In the genomic region with DNA sequence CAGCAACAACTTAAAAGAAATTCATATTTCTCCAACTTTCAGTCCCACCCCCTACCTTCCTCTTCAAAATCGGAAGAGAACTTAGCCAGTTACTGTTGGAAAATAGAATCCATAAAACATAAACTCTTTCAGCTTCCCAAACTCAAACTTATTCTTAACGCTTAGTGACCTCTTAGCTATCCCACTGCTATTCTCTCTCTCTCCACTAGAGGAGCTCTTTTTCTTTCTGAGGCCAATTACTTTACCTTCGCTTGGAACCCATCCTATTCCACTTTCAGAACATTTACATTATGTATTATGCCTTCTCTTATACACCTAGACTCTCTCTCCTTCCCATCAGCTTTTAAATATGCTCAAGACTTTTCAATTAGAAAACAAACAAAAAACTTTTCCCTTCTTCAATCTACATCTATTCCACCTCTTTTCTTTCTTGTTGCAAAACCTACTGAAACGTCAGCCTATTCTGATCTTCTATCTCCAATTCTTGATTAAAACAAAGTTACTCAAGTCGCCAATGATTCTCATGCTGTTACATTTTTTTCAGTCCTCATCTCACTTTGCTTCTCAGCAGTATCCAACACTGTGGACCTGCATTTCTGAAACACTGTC, we compare ENCODE assay signal across 9 cellular contexts. TPM values are rescaled to one million over a fixed set of nuclear protein-coding genes. Genes with fewer than 3 reads are reported as not detected.
A peak's percentile ranks its signal among the peaks of the same experiment; 100 is the strongest.
DNase-seq lines count a peak whose midpoint lies in the region; ATAC-seq and TF ChIP-seq lines count a peak whose summit lies in the region.
"Had no signal": no experiment of that assay in that cellular context is flagged by ENCODE, and none has a peak within 500 bp of the region (broad histone marks: within the 10 kb centered on the region; RNA-seq: fewer than 3 reads in every experiment).

No MANE protein-coding gene starts in this region.

- no peaks in the 10 kb centered on the region for H3K9me3 ChIP-seq in Peyer's patch
- H3K9me3 ChIP-seq: BLaER1 had no signal

- H3K4me1 ChIP-seq in Peyer's patch, result no peaks in the 10 kb centered on the region
- H3K4me1 ChIP-seq: BLaER1 had no signal

- no peaks in the 10 kb centered on the region for H3K36me3 ChIP-seq in Peyer's patch
- H3K36me3 ChIP-seq: BLaER1 had no signal

- TF ChIP-seq CTCF in Peyer's patch (IDR thresholded peaks at IDR 0.05) (peak; percentile 63 to 88 (median 84)), retinal pigment epithelial cell (conservative IDR thresholded peaks at IDR 0.05; ENCODE audit: low read depth, low read length) (peak; percentile 92)

- peak; percentile 58 for ATAC-seq in HG03378 (IDR thresholded peaks at IDR 0.05; ENCODE audit: unreplicated experiment)
- peak; percentile 45 for ATAC-seq in esophagus mucosa
- ATAC-seq in HG02623 (IDR thresholded peaks at IDR 0.05; ENCODE audit: unreplicated experiment), result no peak

- H3K27me3 ChIP-seq in Peyer's patch, result no peaks in the 10 kb centered on the region
- H3K27me3 ChIP-seq: BLaER1 had no signal

- H3K27ac ChIP-seq in Peyer's patch, result no peak overlapping the region
- H3K27ac ChIP-seq: BLaER1 had no signal

- peak; percentile 27 for DNase-seq in NCI-H1436 (lab: John Stamatoyannopoulos, UW)
- DNase-seq in NCI-H1436 treated with DMSO at 0.1 percent for 48 hours (lab: John Stamatoyannopoulos, UW), result no peak
- no peak for DNase-seq in Peyer's patch
- DNase-seq in retinal pigment epithelial cell (ENCODE audit: low read depth), result no peak
- no peak for DNase-seq in cortex of kidney (lab: John Stamatoyannopoulos, UW)

- TF ChIP-seq POLR2A in Peyer's patch (IDR thresholded peaks at IDR 0.05), result no peak

- no peak overlapping the region for H3K4me3 ChIP-seq in Peyer's patch
- H3K4me3 ChIP-seq in retinal pigment epithelial cell (ENCODE audit: low read length), result no peak overlapping the region
- H3K4me3 ChIP-seq: BLaER1 had no signal

RNA-seq across cellular contexts. Expression of a gene that starts 13.4 kb away (rescaled TPM):
- total RNA-seq in Peyer's patch (not detected), esophagus mucosa (not detected)
